ENCODE assay signal across 8 cellular contexts in the genomic region with DNA sequence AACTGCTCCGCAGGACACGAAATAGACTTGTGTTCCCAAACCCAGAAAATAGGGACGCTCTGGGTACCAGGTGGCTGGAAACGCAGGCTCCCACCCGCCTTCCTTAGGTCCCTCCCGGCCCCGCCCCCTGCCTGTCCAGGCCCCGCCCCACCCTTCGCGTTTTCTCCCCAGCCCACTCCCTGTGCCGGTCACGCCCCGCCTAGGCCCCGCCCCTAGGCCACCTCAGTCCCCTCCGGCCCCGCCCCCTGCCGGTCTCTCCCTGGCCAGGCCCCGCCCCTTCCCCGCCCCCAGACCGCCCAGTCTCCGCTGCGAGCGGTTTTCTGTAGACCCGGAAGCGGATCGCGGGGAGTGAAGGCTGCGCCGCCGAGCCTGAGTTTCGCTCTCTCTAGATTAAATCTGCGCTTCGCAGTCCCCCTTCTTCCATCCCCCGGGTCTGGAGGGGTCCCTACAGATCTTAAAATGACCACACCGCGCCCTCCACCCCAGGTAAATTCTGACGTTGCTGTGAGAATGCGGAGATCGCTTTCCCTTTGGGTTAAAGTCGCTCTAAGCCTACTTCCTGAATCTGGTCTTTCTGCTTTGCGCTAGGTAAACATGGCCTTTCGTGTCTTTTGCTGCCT. TPM values are rescaled to one million over a fixed set of nuclear protein-coding genes. Genes with fewer than 3 reads are reported as not detected.
DNase-seq lines count a peak whose midpoint lies in the region; ATAC-seq and TF ChIP-seq lines count a peak whose summit lies in the region.

No MANE protein-coding gene starts in this region.

- H3K79me2 ChIP-seq in GM23248 (ENCODE audit: insufficient read depth) (no peaks in the 10 kb centered on the region; the same call in 1 of the 2 replicates), mesendoderm (ENCODE audit: control insufficient read depth, insufficient read depth, low read length) (no peaks in the 10 kb centered on the region)

- peak overlapping the region; percentile 93 for H3K4me3 Mint-ChIP-seq in endothelial cell (ENCODE audit: unreplicated experiment)

- H3K79me1 ChIP-seq in mesendoderm (ENCODE audit: low read length): no peaks in the 10 kb centered on the region

- H3K9me2 ChIP-seq in GM23248 (ENCODE audit: insufficient read depth): no peaks in the 10 kb centered on the region

- H3K4ac ChIP-seq in mesendoderm (ENCODE audit: low read depth, low read length): peak overlapping the region; percentile 78

- H3K36me3 ChIP-seq in GM23248 (ENCODE audit: low read depth) (peaks cover under 1% of the 10 kb centered on the region; the same call in 1 of the 2 replicates), mesendoderm (ENCODE audit: control insufficient read depth, insufficient read depth, low read length) (no peaks in the 10 kb centered on the region)

- peak overlapping the region; percentile 94 for H3K4me3 ChIP-seq in GM23248
- peak overlapping the region; percentile 94 for H3K4me3 ChIP-seq in mesendoderm (ENCODE audit: low read length)

- H3K27me3 ChIP-seq in GM23248 (replicated peaks; ENCODE audit: insufficient read depth) (no peaks in the 10 kb centered on the region), mesendoderm (ENCODE audit: insufficient read depth, low read length, poor library complexity) (no peaks in the 10 kb centered on the region)

- in situ Hi-C loops in GM23248 (cut with MboI): no loop called here

- peak; percentile 100 for DNase-seq in AG20443 (ENCODE audit: low spot score)
- peak; percentile 98 for DNase-seq in GM23248
- DNase-seq in NCI-H460 (ENCODE audit: extremely low read depth, low read depth): peak; percentile 31
- DNase-seq in activated CD8-positive, alpha-beta memory T cell treated with anti-CD3 and anti-CD28 coated beads, Interleukin-2, amount 50 U/mL, for 24 hours (ENCODE audit: extremely low read depth): peak; percentile 92
- peak; percentile 91 for DNase-seq in endothelial cell (ENCODE audit: low spot score)
- DNase-seq in mesendoderm: peak; percentile 94
- DNase-seq in stimulated activated CD4-positive, alpha-beta T cell treated with anti-CD3 and anti-CD28 coated beads, TNF-alpha, amount 100 ng/mL, for 4 hours (ENCODE audit: low read depth in 3 of 3): peak; percentile 98 to 99 (median 99)

- H3K23ac ChIP-seq in mesendoderm (ENCODE audit: low read length): no peak overlapping the region

- peak overlapping the region; percentile 89 for H3K56ac ChIP-seq in mesendoderm (ENCODE audit: low read length)

- H3K9me3 ChIP-seq in GM23248 (ENCODE audit: low read depth): no peaks in the 10 kb centered on the region

- H3K36me3 Mint-ChIP-seq in endothelial cell (ENCODE audit: low read depth, unreplicated experiment): peaks cover 35% of the 10 kb centered on the region

- no peak overlapping the region for H2AK5ac ChIP-seq in mesendoderm (ENCODE audit: low read length)

- H3K4me1 Mint-ChIP-seq in endothelial cell (ENCODE audit: unreplicated experiment): peaks cover 6% of the 10 kb centered on the region

- peaks cover 17% of the 10 kb centered on the region for H3K9me3 Mint-ChIP-seq in endothelial cell (ENCODE audit: unreplicated experiment)

- no peak overlapping the region for H2BK120ac ChIP-seq in mesendoderm (ENCODE audit: low read depth, low read length)

- peak overlapping the region; percentile 97 for H2AFZ ChIP-seq in GM23248

- H3K27ac ChIP-seq in GM23248 (peak overlapping the region; percentile 69), mesendoderm (ENCODE audit: low read depth, low read length) (no peak overlapping the region)

- H4K8ac ChIP-seq in mesendoderm (ENCODE audit: low read depth, low read length): no peak overlapping the region

- no peak for ATAC-seq in GM21528 (IDR thresholded peaks at IDR 0.05; ENCODE audit: low FRiP score, unreplicated experiment)

- H3F3A ChIP-seq in GM23248 (ENCODE audit: insufficient read depth): no peaks in the 10 kb centered on the region

- H3K27ac Mint-ChIP-seq in endothelial cell (ENCODE audit: unreplicated experiment): peak overlapping the region; percentile 89

- H2BK5ac ChIP-seq in mesendoderm (ENCODE audit: low read length): no peak overlapping the region

- H3K4me2 ChIP-seq in GM23248 (ENCODE audit: unreplicated experiment): peak overlapping the region; percentile 85
- peak overlapping the region; percentile 75 for H3K4me2 ChIP-seq in mesendoderm (ENCODE audit: low read length)

- H4K20me1 ChIP-seq in GM23248 (ENCODE audit: insufficient read depth): no peaks in the 10 kb centered on the region

- no peak overlapping the region for H2BK15ac ChIP-seq in mesendoderm (replicated peaks; ENCODE audit: low read depth)

- peaks cover 14% of the 10 kb centered on the region for H3K27me3 Mint-ChIP-seq in endothelial cell (ENCODE audit: unreplicated experiment)

- no peak for TF ChIP-seq CTCF in endothelial cell (IDR thresholded peaks at IDR 0.05; ENCODE audit: unreplicated experiment)

- WGBS in GM23248 (ENCODE audit: low coverage in 1 of 2, low lambda C conversion rate in 2 of 2, missing lambda C conversion rate in 2 of 2), 2 experiments: 2% methylated on average over 29 to 42 of the region's 42 CpGs
- WGBS in mesendoderm (ENCODE audit: extremely low coverage, insufficient coverage, low lambda C conversion rate): no CpG with 5 or more reads among the region's 42 CpGs

- H4K5ac ChIP-seq in mesendoderm (ENCODE audit: low read length): peak overlapping the region; percentile 71

- H3K9ac ChIP-seq in GM23248 (peak overlapping the region; percentile 88), mesendoderm (ENCODE audit: low read length) (peak overlapping the region; percentile 93)

- H3K4me1 ChIP-seq in GM23248 (ENCODE audit: insufficient read depth) (no peaks in the 10 kb centered on the region), mesendoderm (ENCODE audit: control insufficient read depth, low read depth, low read length) (no peaks in the 10 kb centered on the region)

- peak overlapping the region; percentile 61 for H3K18ac ChIP-seq in mesendoderm (ENCODE audit: low read length)

RNA-seq across cellular contexts. Expression of gene ZNF665, which starts 3.7 kb away (rescaled TPM):
- total RNA-seq in GM23248 (2014; rRNA removed; shearing (Covaris generic)): 3.8 and 3.9 TPM in 2 replicates
- polyA plus RNA-seq in GM23248 (2016; fragmentation: Nextera tagmentation; extraction: Ambion mirVana): 2.4 and 2.8 TPM in 2 replicates
- not detected in 2 replicates for total RNA-seq in NCI-H460 (2014; rRNA removed; shearing (Covaris generic))
- polyA plus RNA-seq in NCI-H460 (2014; cell fraction: nucleus; rRNA removed): not detected in 2 replicates
- total RNA-seq in endothelial cell (ENCODE audit: unreplicated experiment): 3.8 TPM
- polyA plus RNA-seq in mesendoderm (2013, experiment 1 of 2): 1.7 TPM
- 1.7 TPM for polyA plus RNA-seq in mesendoderm (2013, experiment 2 of 2)

RNA-seq across cellular contexts. Expression of gene ZNF347, which starts 38.0 kb away (rescaled TPM):
- total RNA-seq in GM23248 (2014; rRNA removed; shearing (Covaris generic)): 4.6 and 7.3 TPM in 2 replicates
- 2.7 and 3.2 TPM in 2 replicates for polyA plus RNA-seq in GM23248 (2016; fragmentation: Nextera tagmentation; extraction: Ambion mirVana)
- 1.3 and 2.0 TPM in 2 replicates for total RNA-seq in NCI-H460 (2014; rRNA removed; shearing (Covaris generic))
- 0.40 and 0.41 TPM in 2 replicates for polyA plus RNA-seq in NCI-H460 (2014; cell fraction: nucleus; rRNA removed)
- total RNA-seq in endothelial cell (ENCODE audit: unreplicated experiment): 14.9 TPM
- polyA plus RNA-seq in mesendoderm (2013, experiment 1 of 2): 5.7 TPM
- polyA plus RNA-seq in mesendoderm (2013, experiment 2 of 2): 6.0 TPM

RNA-seq across cellular contexts. Expression of gene ZNF677, which starts 57.8 kb away (rescaled TPM):
- 15.9 and 18.8 TPM in 2 replicates for total RNA-seq in GM23248 (2014; rRNA removed; shearing (Covaris generic))
- polyA plus RNA-seq in GM23248 (2016; fragmentation: Nextera tagmentation; extraction: Ambion mirVana): 19.5 and 21.2 TPM in 2 replicates
- not detected in 2 replicates for total RNA-seq in NCI-H460 (2014; rRNA removed; shearing (Covaris generic))
- polyA plus RNA-seq in NCI-H460 (2014; cell fraction: nucleus; rRNA removed): not detected in 2 replicates
- 32.2 TPM for total RNA-seq in endothelial cell (ENCODE audit: unreplicated experiment)
- polyA plus RNA-seq in mesendoderm (2013, experiment 1 of 2): 29.6 TPM
- 29.8 TPM for polyA plus RNA-seq in mesendoderm (2013, experiment 2 of 2)

Comparison
In these comparisons a context has a peak if more than half of its experiments do, and no peak if none do; other contexts are left out.
1. DNase-seq: peak in every context shown above with its lines; median percentile 100 in AG20443; 99 in stimulated activated CD4-positive, alpha-beta T cell treated with anti-CD3 and anti-CD28 coated beads, TNF-alpha, amount 100 ng/mL, for 4 hours; 98 in GM23248; 94 in mesendoderm; 92 in activated CD8-positive, alpha-beta memory T cell treated with anti-CD3 and anti-CD28 coated beads, Interleukin-2, amount 50 U/mL, for 24 hours; 91 in endothelial cell; 31 in NCI-H460.
2. RNA of gene ZNF677, which starts 57.8 kb away (total RNA-seq): 32.2 TPM in endothelial cell (single experiment) and 15.9 to 18.8 TPM in GM23248; not detected in NCI-H460; every median in the first group is over 10 times any median in the second.